ENCODE assay signal across 11 cellular contexts in the genomic region with DNA sequence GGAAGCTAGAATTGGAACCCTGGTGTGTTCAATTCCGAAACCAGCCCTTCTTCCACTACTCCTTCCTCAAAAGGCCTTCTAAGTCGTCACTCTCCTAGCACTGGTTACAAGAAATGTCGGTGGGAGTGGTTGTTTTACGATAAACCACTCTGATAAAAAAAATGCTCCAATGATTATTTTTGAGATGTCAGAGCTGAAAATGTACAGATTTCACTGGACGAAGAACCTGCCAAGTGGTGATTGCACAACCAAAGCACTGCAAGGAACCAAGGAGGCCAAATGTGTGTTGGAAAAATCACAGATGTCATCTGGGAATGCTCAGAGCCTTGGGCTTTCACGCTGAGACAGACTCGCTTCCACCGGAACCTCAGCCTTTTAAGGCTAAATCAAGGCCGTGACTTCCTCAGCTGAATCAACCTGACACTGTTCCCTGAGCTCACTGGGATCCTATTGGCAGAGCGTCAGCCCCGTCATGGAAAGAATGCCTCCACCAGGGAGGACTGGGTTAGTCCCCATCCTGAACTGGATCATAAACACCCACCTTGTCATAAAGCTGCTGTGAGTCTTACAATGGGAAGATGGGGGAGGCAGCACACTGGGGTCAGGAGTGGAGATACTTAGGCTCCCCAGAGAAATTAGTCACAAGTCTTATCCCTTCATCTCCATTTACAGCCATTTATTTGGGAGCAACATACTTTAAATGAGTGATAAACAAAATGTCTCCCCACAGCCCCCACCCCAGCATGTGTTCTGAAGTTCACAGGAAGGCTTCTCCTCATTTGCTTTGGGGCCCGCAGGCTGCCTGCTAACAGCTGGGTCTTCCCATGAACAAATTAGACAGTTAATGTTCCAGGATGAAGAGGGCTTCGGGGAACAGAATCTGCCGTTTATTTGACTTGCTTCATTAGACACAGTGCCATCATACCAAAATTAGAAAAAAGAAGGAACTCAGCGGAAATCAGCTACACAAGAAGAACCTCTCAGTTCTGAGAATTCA.
DNase-seq lines count a peak whose midpoint lies in the region; ATAC-seq, FAIRE-seq and TF ChIP-seq lines count a peak whose summit lies in the region.
"Had no signal": no experiment of that assay in that cellular context is flagged by ENCODE, and none has a peak within 500 bp of the region (broad histone marks: within the 10 kb centered on the region; RNA-seq: fewer than 3 reads in every experiment).

No MANE protein-coding gene starts in this region.

- H4K5ac ChIP-seq in H9 (ENCODE audit: insufficient read length, low read depth, low read length) = no peak overlapping the region

- H2AK5ac ChIP-seq in H9 (ENCODE audit: insufficient read length, low read length) = no peak overlapping the region

- no peak overlapping the region for H2BK20ac ChIP-seq in H9 (ENCODE audit: low read depth, low read length, poor library complexity, severe bottlenecking)

- H2AFZ ChIP-seq in K562 (ENCODE audit: low read depth, low read length) (peak overlapping the region; percentile 38), H9 (ENCODE audit: low read length) (no peak overlapping the region)

- no peak for FAIRE-seq in K562 (lab: Jason Lieb, UNC)

- no peak for DNase-seq in CD14-positive monocyte (ENCODE audit: low spot score)
- no peak for DNase-seq in K562 (ENCODE audit: extremely low read depth in 1 of 4, low spot score in 3 of 4)
- peak; percentile 73 for DNase-seq in hepatic stellate cell (ENCODE audit: low spot score)
- peak; percentile 99 for DNase-seq in sigmoid colon
- DNase-seq in effector CD4-positive, alpha-beta T cell = no peak
- no peak for DNase-seq in occipital lobe (lab: John Stamatoyannopoulos, UW)
- DNase-seq in H9 = no peak
- DNase-seq in stimulated activated CD4-positive, alpha-beta T cell treated with anti-CD3 and anti-CD28 coated beads, Interleukin-12 subunit alpha, Interleukin-12 subunit beta, amount 100 ng/mL, for 4 hours = no peak
- DNase-seq: activated CD4-positive, alpha-beta T cell treated with anti-CD3 and anti-CD28 coated beads for 36 hours; DMS53; NCI-H82 had no signal

- H3K27ac ChIP-seq in K562 (ENCODE audit: extremely low read depth, low read depth, low read length) (no peak overlapping the region), sigmoid colon (peak overlapping the region; percentile 79 to 95 (median 85)), H9 (ENCODE audit: insufficient read length, low read depth, low read length) (no peak overlapping the region)

- TF ChIP-seq EP300 in K562 (IDR thresholded peaks at IDR 0.05; ENCODE audit: low read length) (no peak), sigmoid colon (IDR thresholded peaks at IDR 0.05) (peak; percentile 95 to 99 (median 98))

- H3K18ac ChIP-seq in H9 (ENCODE audit: insufficient read length, low read depth, low read length) = no peak overlapping the region

- H3K27ac Mint-ChIP-seq in CD14-positive monocyte (peak overlapping the region; percentile 77 to 93 (median 87)), H9 (no peak overlapping the region)
- H3K27ac Mint-ChIP-seq: activated CD4-positive, alpha-beta T cell treated with anti-CD3 and anti-CD28 coated beads for 36 hours had no signal

- H2BK12ac ChIP-seq in H9 (ENCODE audit: insufficient read length, low read depth, low read length) = no peak overlapping the region

- no peak overlapping the region for H2BK120ac ChIP-seq in H9 (ENCODE audit: low read depth, low read length, poor library complexity, severe bottlenecking)

- TF ChIP-seq CTCF in CD14-positive monocyte (IDR thresholded peaks at IDR 0.05) (no peak), K562 (IDR thresholded peaks at IDR 0.05 in 2 of 3, conservative IDR thresholded peaks at IDR 0.05 in 1 of 3; ENCODE audit: insufficient read depth in 2 of 3, low read depth in 1 of 3, low read length in 3 of 3) (no peak), sigmoid colon (IDR thresholded peaks at IDR 0.05) (no peak), H9 (conservative IDR thresholded peaks at IDR 0.05) (no peak)

- peaks cover 0 to 11% (median 2%) of the 10 kb centered on the region in 7 donors for H3K9me3 Mint-ChIP-seq in CD14-positive monocyte
- peaks cover 3 to 4% of the 10 kb centered on the region in 2 experiments; a peak in 3 of 5 replicates for H3K9me3 Mint-ChIP-seq in H9

- H3K79me2 ChIP-seq in K562 (ENCODE audit: control insufficient read depth, insufficient read depth, low read length) (no peaks in the 10 kb centered on the region), H9 (ENCODE audit: insufficient read depth, low read length) (no peaks in the 10 kb centered on the region)

- no peaks in the 10 kb centered on the region for H3K36me3 ChIP-seq in K562 (ENCODE audit: control insufficient read depth, insufficient read depth, low read length)
- no peaks in the 10 kb centered on the region for H3K36me3 ChIP-seq in sigmoid colon

- no peak overlapping the region for H2BK15ac ChIP-seq in H9 (ENCODE audit: low read depth, low read length)

- POLR2A ChIA-PET in K562 (lab: Yijun Ruan, JAX) = interaction anchor here (0.5 to 0.6 kb wide), 2 partner anchors 25 to 58 kb away, joined by 3 read pairs; no protein-coding TSS in a partner anchor

- peaks cover 3% of the 10 kb centered on the region in 2 donors for H3K36me3 Mint-ChIP-seq in CD14-positive monocyte
- H3K36me3 Mint-ChIP-seq in H9 (ENCODE audit: insufficient read depth in 1 of 3, low read depth in 3 of 3) = peaks cover 0 to 9% (median 2%) of the 10 kb centered on the region in 3 experiments; a peak in 2 of 7 replicates

- H3K9me3 ChIP-seq in K562 (replicated peaks; ENCODE audit: control insufficient read depth, insufficient read depth, low read depth, low read length) (no peaks in the 10 kb centered on the region), sigmoid colon (no peaks in the 10 kb centered on the region), H9 (ENCODE audit: control insufficient read depth, low read depth, low read length) (no peaks in the 10 kb centered on the region)

- no peak for TF ChIP-seq POLR2A in K562 (conservative IDR thresholded peaks at IDR 0.05)
- TF ChIP-seq POLR2A in sigmoid colon (IDR thresholded peaks at IDR 0.05) = no peak

- BruUV-seq in K562 (replicated peaks; lab: Mats Ljungman, UMichigan) = no TSS peak

- H3K9ac ChIP-seq in K562 (ENCODE audit: insufficient read depth in 1 of 2, low read depth in 2 of 2, low read length in 2 of 2) = no peak overlapping the region
- H3K9ac ChIP-seq in H9 (ENCODE audit: extremely low read depth, insufficient read length, low read length) = no peak overlapping the region

- H4K8ac ChIP-seq in H9 (replicated peaks; ENCODE audit: insufficient read length, low read depth, low read length) = no peak overlapping the region

- no peak overlapping the region for H2BK5ac ChIP-seq in H9 (ENCODE audit: insufficient read length, low read length)

- no peaks in the 10 kb centered on the region for H3K9me1 ChIP-seq in K562 (ENCODE audit: control insufficient read depth, insufficient read depth, low read length)

- WGBS in K562 (ENCODE audit: insufficient coverage, low coverage, missing lambda C conversion rate) = 29% methylated on average over 15 of the region's 15 CpGs
- WGBS in sigmoid colon, 2 donors = 72 to 82% methylated on average over 15 of the region's 15 CpGs
- no CpG with 5 or more reads among the region's 15 CpGs for WGBS in H9 (ENCODE audit: extremely low coverage, insufficient read length, low lambda C conversion rate)

- H3K23ac ChIP-seq in H9 (ENCODE audit: insufficient read length, low read depth, low read length) = no peak overlapping the region

- no peak overlapping the region for H3K4me2 ChIP-seq in K562 (ENCODE audit: insufficient read depth, low read length)
- H3K4me2 ChIP-seq in H9 (ENCODE audit: insufficient read depth, insufficient read length, low read length) = no peak overlapping the region

- no peaks in the 10 kb centered on the region for H4K20me1 ChIP-seq in K562 (replicated peaks; ENCODE audit: control insufficient read depth, insufficient read depth, low read length)
- no peaks in the 10 kb centered on the region for H4K20me1 ChIP-seq in H9 (ENCODE audit: control insufficient read depth, insufficient read depth, insufficient read length)

- H3K14ac ChIP-seq in H9 (ENCODE audit: insufficient read depth, low read length) = no peak overlapping the region

- H3K4me1 Mint-ChIP-seq in CD14-positive monocyte = peaks cover 51% of the 10 kb centered on the region
- peaks cover 0 to 3% of the 10 kb centered on the region in 2 experiments; a peak in 1 of 4 replicates for H3K4me1 Mint-ChIP-seq in H9
- H3K4me1 Mint-ChIP-seq: activated CD4-positive, alpha-beta T cell treated with anti-CD3 and anti-CD28 coated beads for 36 hours had no signal

- in situ Hi-C loops in K562 (cut with MboI) = no loop called here

- H3K4me1 ChIP-seq in K562 (replicated peaks in 1 of 2; ENCODE audit: control insufficient read depth in 2 of 2, insufficient read depth in 2 of 2, low read length in 2 of 2) = peaks cover 0 to 3% of the 10 kb centered on the region in 2 experiments; a peak in 3 of 5 replicates
- peaks cover 0 to 46% (median 30%) of the 10 kb centered on the region in 4 donors for H3K4me1 ChIP-seq in sigmoid colon
- no peaks in the 10 kb centered on the region for H3K4me1 ChIP-seq in H9 (ENCODE audit: insufficient read depth, low read length)

- no peaks in the 10 kb centered on the region for H3K23me2 ChIP-seq in H9 (ENCODE audit: insufficient read length, low read depth, low read length, poor library complexity, severe bottlenecking)

- CTCF ChIA-PET in K562 (lab: Yijun Ruan, JAX; ENCODE audit: low intra/inter-chr PET ratio) = no interaction called here

- no peak overlapping the region for H3T11ph ChIP-seq in H9 (ENCODE audit: low read length)

- H3K56ac ChIP-seq in H9 (ENCODE audit: insufficient read length, low read depth, low read length) = no peak overlapping the region

- H3K79me1 ChIP-seq in H9 (ENCODE audit: insufficient read depth, low read depth, low read length, poor library complexity, severe bottlenecking) = no peaks in the 10 kb centered on the region

- H3K27me3 Mint-ChIP-seq in CD14-positive monocyte (ENCODE audit: low read depth in 3 of 3) (no peaks in the 10 kb centered on the region), H9 (ENCODE audit: low read depth) (no peaks in the 10 kb centered on the region)

- H3K4me3 Mint-ChIP-seq in CD14-positive monocyte (peak overlapping the region; percentile 19 to 22), H9 (no peak overlapping the region)
- H3K4me3 Mint-ChIP-seq: activated CD4-positive, alpha-beta T cell treated with anti-CD3 and anti-CD28 coated beads for 36 hours had no signal

- no peak for TF ChIP-seq RAD21 in K562 (CRISPR knock-in tag; conservative IDR thresholded peaks at IDR 0.05 in 1 of 2, IDR thresholded peaks at IDR 0.05 in 1 of 2)

- H4K91ac ChIP-seq in H9 (ENCODE audit: insufficient read length, low read depth, low read length) = no peak overlapping the region

- intact Hi-C loops in CD14-positive monocyte (cut with micrococcal nuclease) (no loop called here), K562 (cut with micrococcal nuclease) (no loop called here), sigmoid colon (cut with DNase I) (loop anchor here (1.0 to 10.0 kb wide), 4 partner anchors 16 to 862 kb away; no protein-coding TSS in a partner anchor)

- H3K27me3 ChIP-seq in K562 (ENCODE audit: control insufficient read depth in 2 of 2, insufficient read depth in 2 of 2, low read length in 2 of 2) (no peaks in the 10 kb centered on the region), sigmoid colon (no peaks in the 10 kb centered on the region), H9 (ENCODE audit: insufficient read depth, low read length) (no peaks in the 10 kb centered on the region)

- no peak overlapping the region for H3K4ac ChIP-seq in H9 (ENCODE audit: low read depth, low read length)

- no peak for ATAC-seq in K562
- ATAC-seq: activated CD4-positive, alpha-beta T cell treated with anti-CD3 and anti-CD28 coated beads for 36 hours had no signal

- H3K4me3 ChIP-seq in K562 (no peak overlapping the region), sigmoid colon (no peak overlapping the region)

Comparison
In these comparisons a context has a peak if more than half of its experiments do, and no peak if none do; other contexts are left out.
1. DNase-seq: peak in hepatic stellate cell (single experiment) and sigmoid colon (single experiment); none in CD14-positive monocyte (single experiment), K562 (0 of 4), effector CD4-positive, alpha-beta T cell (single experiment), occipital lobe (single experiment), H9 (single experiment) and stimulated activated CD4-positive, alpha-beta T cell treated with anti-CD3 and anti-CD28 coated beads, Interleukin-12 subunit alpha, Interleukin-12 subunit beta, amount 100 ng/mL, for 4 hours (single experiment).
2. H3K27ac Mint-ChIP-seq: peak in CD14-positive monocyte (7 of 7); none in H9 (0 of 3).
3. H3K4me3 Mint-ChIP-seq: peak in CD14-positive monocyte (2 of 2); none in H9 (0 of 2).
4. H3K27ac ChIP-seq: peak in sigmoid colon (4 of 4); none in K562 (single experiment) and H9 (single experiment).